Comparison of ENCODE assay signal across 16 cellular contexts in the genomic region with DNA sequence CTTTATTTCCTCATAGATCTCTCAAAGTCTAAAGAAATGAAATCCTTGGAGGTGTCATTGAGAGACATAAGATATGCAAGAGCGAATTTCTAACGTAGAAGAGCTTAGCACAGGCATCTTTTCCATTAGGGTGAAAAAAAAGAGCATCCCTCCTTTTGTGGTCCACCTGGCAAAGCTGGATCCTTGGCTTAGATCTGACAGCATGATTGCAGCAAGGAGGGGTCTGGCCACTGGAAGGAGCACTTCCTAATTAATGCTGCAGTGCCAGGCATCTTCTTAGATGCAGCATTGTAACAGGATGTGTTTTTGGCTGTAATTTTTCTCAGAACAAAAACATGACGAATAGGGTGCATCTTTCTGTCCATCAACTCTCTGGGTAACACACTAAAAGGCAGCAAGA.
"Had no signal": no experiment of that assay in that cellular context is flagged by ENCODE, and none has a peak within 500 bp of the region (broad histone marks: within the 10 kb centered on the region; RNA-seq: fewer than 3 reads in every experiment).

No MANE protein-coding gene starts in this region.

- H3K27me3 ChIP-seq: esophagus squamous epithelium, hepatocyte, neutrophil, transverse colon had no signal

- DNase-seq: effector memory CD8-positive, alpha-beta T cell; esophagus squamous epithelium; foreskin fibroblast; islet precursor cell; mammary epithelial cell; naive thymus-derived CD4-positive, alpha-beta T cell; nephron progenitor cell; posterior cingulate gyrus; stimulated activated CD4-positive, alpha-beta T cell treated with anti-CD3 and anti-CD28 coated beads, Interleukin-2, amount 100 ng/mL, for 24 hours; stimulated activated CD4-positive, alpha-beta T cell treated with anti-CD3 and anti-CD28 coated beads, Interleukin-4, amount 100 ng/mL, for 4 hours; stimulated activated naive B cell treated with anti-CD40 and anti-IgM and Interleukin-4, amounts not matched to agents 10 μg/mL and 1 μg/mL and 100 μg/mL, for 72 hours; stimulated activated naive CD8-positive, alpha-beta T cell treated with anti-CD3 and anti-CD28 coated beads, Interleukin-15, amount 100 ng/mL, for 72 hours; transverse colon had no signal

- H3K27ac ChIP-seq: esophagus squamous epithelium, hepatocyte, neutrophil, thoracic aorta, transverse colon had no signal

- H3K4me1 ChIP-seq: esophagus squamous epithelium, transverse colon had no signal

- H3K36me3 ChIP-seq: esophagus squamous epithelium, neutrophil, thoracic aorta, transverse colon had no signal

- H3K9me3 ChIP-seq: neutrophil had no signal

- H3K4me3 ChIP-seq: esophagus squamous epithelium, hepatocyte, thoracic aorta, transverse colon had no signal
